28 cellular contexts compared by ENCODE assay signal in genomic region chr13:54150851-54151250, GRCh38.
"Had no signal": no experiment of that assay in that cellular context is flagged by ENCODE, and none has a peak within 500 bp of the region (broad histone marks: within the 10 kb centered on the region; RNA-seq: fewer than 3 reads in every experiment).

No MANE protein-coding gene starts in this region.

- H3K9me3 Mint-ChIP-seq: endodermal cell had no signal

- H3K4me1 ChIP-seq: colonic mucosa, esophagus squamous epithelium, gastrocnemius medialis, heart right ventricle, left lung, lower lobe of right lung had no signal

- H2AFZ ChIP-seq: hepatocyte had no signal

- H3K4me3 Mint-ChIP-seq: dendritic cell treated with granulocyte-macrophage colony-stimulating factor and Interleukin-4, amounts not matched to agents 40 ng/mL and 50 ng/mL, for 4 days; effector memory CD8-positive, alpha-beta T cell; endodermal cell; naive thymus-derived CD4-positive, alpha-beta T cell had no signal

- H3K27ac ChIP-seq: colonic mucosa, epithelial cell of prostate, esophagus squamous epithelium, gastrocnemius medialis, heart right ventricle, hepatocyte, left lung, lower lobe of right lung had no signal

- H3K36me3 ChIP-seq: colonic mucosa, esophagus squamous epithelium, gastrocnemius medialis, heart right ventricle, left lung, lower lobe of right lung had no signal

- DNase-seq: colonic mucosa; cortex of kidney; effector CD8-positive, alpha-beta T cell; effector memory CD8-positive, alpha-beta T cell; endodermal cell; erythroblast; esophagus squamous epithelium; foreskin fibroblast; foreskin melanocyte; gastrocnemius medialis; glutamatergic neuron; head of caudate nucleus; heart right ventricle; hypothalamus; left cardiac atrium; left lung; left ventricle myocardium superior; lower lobe of right lung; mesendoderm; midbrain; naive thymus-derived CD4-positive, alpha-beta T cell had no signal

- H3K9me3 ChIP-seq: colonic mucosa, esophagus squamous epithelium, left lung, lower lobe of right lung had no signal

- H3K4me2 ChIP-seq: hepatocyte had no signal

- ATAC-seq: effector memory CD8-positive, alpha-beta T cell; esophagus mucosa; gastrocnemius medialis; heart right ventricle; left cardiac atrium; left lung; left ventricle myocardium superior; lower lobe of right lung; naive thymus-derived CD4-positive, alpha-beta T cell had no signal

- H3K27me3 Mint-ChIP-seq: dendritic cell treated with granulocyte-macrophage colony-stimulating factor and Interleukin-4, amounts not matched to agents 40 ng/mL and 50 ng/mL, for 4 days; effector memory CD8-positive, alpha-beta T cell; naive thymus-derived CD4-positive, alpha-beta T cell had no signal

- H3K79me2 ChIP-seq: hepatocyte had no signal

- H3K27ac Mint-ChIP-seq: dendritic cell treated with granulocyte-macrophage colony-stimulating factor and Interleukin-4, amounts not matched to agents 40 ng/mL and 50 ng/mL, for 4 days; effector memory CD8-positive, alpha-beta T cell; endodermal cell; naive thymus-derived CD4-positive, alpha-beta T cell had no signal

- FAIRE-seq: endometrium, islet of Langerhans, keratinocyte had no signal

- H3K4me3 ChIP-seq: colonic mucosa, esophagus squamous epithelium, gastrocnemius medialis, heart right ventricle, hepatocyte, left lung, lower lobe of right lung had no signal

- H3K36me3 Mint-ChIP-seq: naive thymus-derived CD4-positive, alpha-beta T cell had no signal

- H3K27me3 ChIP-seq: colonic mucosa, esophagus squamous epithelium, gastrocnemius medialis, heart right ventricle, hepatocyte, left lung had no signal

- H3K4me1 Mint-ChIP-seq: naive thymus-derived CD4-positive, alpha-beta T cell had no signal
